12 cellular contexts compared by ENCODE assay signal in the genomic region with DNA sequence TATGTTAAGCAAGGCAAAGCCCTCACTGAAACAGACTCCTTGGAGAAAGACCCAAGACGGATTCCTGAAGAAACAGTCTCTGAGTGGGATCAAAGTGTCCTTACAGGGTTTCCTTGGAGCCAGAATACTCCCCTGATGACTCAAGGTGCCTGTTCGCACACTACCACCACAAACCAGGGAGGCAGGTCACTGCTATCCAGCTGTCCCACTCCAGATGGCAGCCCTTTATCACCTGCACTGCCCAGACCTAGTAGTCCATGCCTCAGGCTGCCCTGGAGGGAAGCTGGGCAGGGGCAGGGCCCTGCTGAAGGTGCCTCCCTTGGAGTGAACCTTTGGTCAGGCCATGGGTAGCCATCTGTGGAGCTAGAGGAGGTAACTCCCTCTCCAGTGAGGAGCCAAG. TPM values are rescaled to one million over a fixed set of nuclear protein-coding genes. Genes with fewer than 3 reads are reported as not detected.
DNase-seq lines count a peak whose midpoint lies in the region; ATAC-seq, FAIRE-seq and TF ChIP-seq lines count a peak whose summit lies in the region.
"Had no signal": no experiment of that assay in that cellular context is flagged by ENCODE, and none has a peak within 500 bp of the region (broad histone marks: within the 10 kb centered on the region; RNA-seq: fewer than 3 reads in every experiment).

No MANE protein-coding gene starts in this region.

- H3K9me3 Mint-ChIP-seq in activated naive CD8-positive, alpha-beta T cell treated with anti-CD3 and anti-CD28 coated beads for 36 hours: peaks cover 3% of the 10 kb centered on the region

- ATAC-seq in lower lobe of right lung (peak; percentile 16 to 20), HG02870 (IDR thresholded peaks at IDR 0.05; ENCODE audit: unreplicated experiment) (no peak)

- peaks cover 16% of the 10 kb centered on the region for H3K4me1 ChIP-seq in lower lobe of right lung

- no peak for FAIRE-seq in urothelium cell line (lab: Jason Lieb, UNC)

- DNase-seq in activated naive CD4-positive, alpha-beta T cell treated with Interleukin-2 at 50 U/mL for 16 hours: peak; percentile 17
- DNase-seq in activated naive CD4-positive, alpha-beta T cell treated with anti-CD3 and anti-CD28 coated beads, Interleukin-2, amount 50 U/mL, for 16 hours: no peak
- no peak for DNase-seq in activated naive CD8-positive, alpha-beta T cell treated with anti-CD3 and anti-CD28 coated beads for 36 hours
- DNase-seq in lower lobe of right lung (no peak), urothelium cell line (ENCODE audit: low spot score) (peak; percentile 20), RKO (ENCODE audit: low spot score) (no peak), GM13976 (ENCODE audit: low spot score) (no peak)
- DNase-seq: heart right ventricle, NCI-H2107, Right ventricle myocardium superior had no signal

- intact Hi-C loops in lower lobe of right lung (cut with DNase I): no loop called here

- H3K4me3 ChIP-seq in lower lobe of right lung: no peak overlapping the region
- H3K4me3 ChIP-seq: heart right ventricle, thoracic aorta had no signal

- H3K27me3 ChIP-seq in lower lobe of right lung (ENCODE audit: low read depth): no peaks in the 10 kb centered on the region

- in situ Hi-C loops in GM13976 (cut with MboI; ENCODE audit: low sequenced_read_pairs, unreplicated experiment): no loop called here

- H3K4me3 Mint-ChIP-seq in activated naive CD8-positive, alpha-beta T cell treated with anti-CD3 and anti-CD28 coated beads for 36 hours: peak overlapping the region; percentile 66

- H3K27me3 Mint-ChIP-seq in activated naive CD8-positive, alpha-beta T cell treated with anti-CD3 and anti-CD28 coated beads for 36 hours: no peaks in the 10 kb centered on the region

- peaks cover 74% of the 10 kb centered on the region for H3K36me3 Mint-ChIP-seq in activated naive CD8-positive, alpha-beta T cell treated with anti-CD3 and anti-CD28 coated beads for 36 hours

- peak overlapping the region; percentile 99 for H3K27ac Mint-ChIP-seq in activated naive CD8-positive, alpha-beta T cell treated with anti-CD3 and anti-CD28 coated beads for 36 hours

- H3K27ac ChIP-seq in lower lobe of right lung: peak overlapping the region; percentile 61

- TF ChIP-seq CTCF in lower lobe of right lung (IDR thresholded peaks at IDR 0.05): no peak
- TF ChIP-seq CTCF in GM13976 (IDR thresholded peaks at IDR 0.05; ENCODE audit: borderline replicate concordance, control extremely low read depth, extremely low read depth, insufficient read depth, missing control alignments): no peak

- H3K4me1 Mint-ChIP-seq in activated naive CD8-positive, alpha-beta T cell treated with anti-CD3 and anti-CD28 coated beads for 36 hours: peaks cover 90% of the 10 kb centered on the region

- no peaks in the 10 kb centered on the region for H3K9me3 ChIP-seq in lower lobe of right lung
- H3K9me3 ChIP-seq: heart right ventricle, thoracic aorta had no signal

- H3K36me3 ChIP-seq in lower lobe of right lung: no peaks in the 10 kb centered on the region
- H3K36me3 ChIP-seq: heart right ventricle, thoracic aorta had no signal

RNA-seq across cellular contexts. Expression of gene TRABD2A, which starts 34.2 kb away (rescaled TPM):
- 10 to 100 TPM; 59.2 to 61.7 TPM for total RNA-seq in activated naive CD8-positive, alpha-beta T cell treated with anti-CD3 and anti-CD28 coated beads for 36 hours
- total RNA-seq in lower lobe of right lung: 5.4 TPM

RNA-seq across cellular contexts. Expression of gene TMSB10, which starts 58.7 kb away (rescaled TPM):
- 1,000 to 10,000 TPM; 1,816 to 1,884 TPM for total RNA-seq in activated naive CD8-positive, alpha-beta T cell treated with anti-CD3 and anti-CD28 coated beads for 36 hours
- total RNA-seq in lower lobe of right lung: 1,739 TPM

Comparison
In these comparisons a context has a peak if more than half of its experiments do, and no peak if none do; other contexts are left out.
1. DNase-seq: peak in activated naive CD4-positive, alpha-beta T cell treated with Interleukin-2 at 50 U/mL for 16 hours (single experiment) and urothelium cell line (single experiment); none in activated naive CD4-positive, alpha-beta T cell treated with anti-CD3 and anti-CD28 coated beads, Interleukin-2, amount 50 U/mL, for 16 hours (single experiment), activated naive CD8-positive, alpha-beta T cell treated with anti-CD3 and anti-CD28 coated beads for 36 hours (single experiment), lower lobe of right lung (single experiment), RKO (single experiment) and GM13976 (single experiment).